Comparison of ENCODE assay signal across 8 cellular contexts in the genomic region with DNA sequence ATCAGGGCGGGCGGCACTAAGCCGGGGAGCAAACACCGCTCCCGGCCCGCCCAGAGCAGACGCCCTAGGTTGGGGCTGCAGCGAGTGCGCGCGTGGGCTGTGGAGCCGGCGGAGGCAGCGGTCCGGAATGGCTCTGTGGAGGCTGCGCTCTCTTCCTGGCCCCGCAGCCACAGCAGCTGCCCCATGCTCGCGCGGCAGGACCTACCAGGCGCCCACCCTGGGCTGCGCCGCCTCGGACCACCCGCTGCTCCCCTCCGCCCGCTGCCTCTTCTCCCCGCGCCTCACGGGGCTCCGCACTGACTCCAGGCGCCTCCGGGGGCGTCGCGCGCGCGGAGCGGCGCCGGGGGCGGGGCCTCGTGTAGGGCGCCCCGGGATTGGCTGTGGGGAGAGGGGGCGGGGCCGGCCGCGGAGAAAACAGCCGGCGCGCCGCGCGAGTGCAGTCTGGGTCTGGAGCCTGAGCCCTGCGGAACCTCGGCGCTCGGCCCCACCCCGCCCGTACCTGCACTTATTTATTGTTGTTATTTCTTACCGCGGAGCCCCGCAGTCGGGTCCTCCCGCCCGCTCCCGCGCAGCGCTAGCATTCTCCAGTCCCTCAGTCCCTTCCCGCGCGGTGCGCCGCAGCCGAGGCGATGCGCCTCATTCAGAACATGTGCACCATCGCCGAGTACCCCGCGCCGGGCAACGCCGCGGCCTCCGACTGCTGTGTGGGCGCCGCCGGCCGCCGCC. TPM values are rescaled to one million over a fixed set of nuclear protein-coding genes. Genes with fewer than 3 reads are reported as not detected.
A peak's percentile ranks its signal among the peaks of the same experiment; 100 is the strongest.
DNase-seq lines count a peak whose midpoint lies in the region; ATAC-seq lines count a peak whose summit lies in the region.

Gene RASL11B (plus strand): TSS at position 439 of the 726 bp plus-strand sequence. CDS start 191 bp downstream, at position 630.

- WGBS in esophagus, 2 donors, result 0 to 1% methylated on average over 87 to 93 of the region's 93 CpGs

- H3K4me3 ChIP-seq in esophagus (ENCODE audit: low read depth in 1 of 2, low read length in 2 of 2) (peak within 1 kb of the TSS; percentile 55 to 75), muscle layer of colon (ENCODE audit: low read depth in 1 of 2, low read length in 2 of 2) (peak within 1 kb of the TSS; percentile 51 to 64)

- H3K9ac ChIP-seq in muscle layer of colon (ENCODE audit: low read length), result no peak within 1 kb of the TSS

- H3K27ac ChIP-seq in esophagus (ENCODE audit: low read depth in 2 of 2, low read length in 1 of 2) (peak within 1 kb of the TSS in 1 of 2 donors; percentile 54), muscle layer of colon (ENCODE audit: low read depth, low read length) (no peak within 1 kb of the TSS)

- no peaks in the 10 kb centered on the region for H3K27me3 ChIP-seq in esophagus (ENCODE audit: control insufficient read depth in 1 of 2, insufficient read depth in 2 of 2, low read length in 2 of 2)
- H3K27me3 ChIP-seq in muscle layer of colon (ENCODE audit: control insufficient read depth in 1 of 2, insufficient read depth in 2 of 2, low read length in 2 of 2), result peaks cover 5 to 7% of the 10 kb centered on the region in 2 donors

- peak; percentile 91 for DNase-seq in CD1c-positive myeloid dendritic cell (ENCODE audit: extremely low spot score)
- peak; percentile 71 for DNase-seq in NOMO-1 treated with DMSO at 0.1 percent for 48 hours (lab: John Stamatoyannopoulos, UW; ENCODE audit: unreplicated experiment)
- peak; percentile 86 for DNase-seq in activated T-cell treated with anti-CD3 and anti-CD28 coated beads for 48 hours (ENCODE audit: low read depth)
- peak; percentile 58 to 62 for DNase-seq in stimulated activated CD8-positive, alpha-beta memory T cell treated with anti-CD3 and anti-CD28 coated beads, Interleukin-4, amount 100 ng/mL, for 4 hours (ENCODE audit: low read depth in 2 of 2, low spot score in 1 of 2)

- H3K4me1 ChIP-seq in esophagus (ENCODE audit: control insufficient read depth in 2 of 2, insufficient read depth in 2 of 2, low read length in 1 of 2), result peaks cover 6% of the 10 kb centered on the region in 2 donors
- H3K4me1 ChIP-seq in muscle layer of colon (ENCODE audit: insufficient read depth, low read length), result peaks cover 4% of the 10 kb centered on the region

- peak; percentile 99 for ATAC-seq in GM19397 (IDR thresholded peaks at IDR 0.05; ENCODE audit: unreplicated experiment)
- ATAC-seq in HG03521 (IDR thresholded peaks at IDR 0.05; ENCODE audit: unreplicated experiment), result peak; percentile 99

- H3K9me3 ChIP-seq in esophagus (ENCODE audit: control insufficient read depth in 2 of 2, insufficient read depth in 1 of 2, low read depth in 1 of 2, low read length in 1 of 2) (peaks cover 0 to 3% of the 10 kb centered on the region in 2 donors), muscle layer of colon (ENCODE audit: low read length) (no peaks in the 10 kb centered on the region)

- H3K36me3 ChIP-seq in esophagus (ENCODE audit: control insufficient read depth in 2 of 2, insufficient read depth in 2 of 2, low read length in 1 of 2), result no peaks in the 10 kb centered on the region
- H3K36me3 ChIP-seq in muscle layer of colon (ENCODE audit: insufficient read depth, low read length), result no peaks in the 10 kb centered on the region

RNA-seq across cellular contexts. Expression of gene RASL11B, which starts in this region (rescaled TPM):
- polyA plus RNA-seq in esophagus, result under 1 TPM; 0.39 TPM
